17 cellular contexts compared by ENCODE assay signal in the genomic region with DNA sequence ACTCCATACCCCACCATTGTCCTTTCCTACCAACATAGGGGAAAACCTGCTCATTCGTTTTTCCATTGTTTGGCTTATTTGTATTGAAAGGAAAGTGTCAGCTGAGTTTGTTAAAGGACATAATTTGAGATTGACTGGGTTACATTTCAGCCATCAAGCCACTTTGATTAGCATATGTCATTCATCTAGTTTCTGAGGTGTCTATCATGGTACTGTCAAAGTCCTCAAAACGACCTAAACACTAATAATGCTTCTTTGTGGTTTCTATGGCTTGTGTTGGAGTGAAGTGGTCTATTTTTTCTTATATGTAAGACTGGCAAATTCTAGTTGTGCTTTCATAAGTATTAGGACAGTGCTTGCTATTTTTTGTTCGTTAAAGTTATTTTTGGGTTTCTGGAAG.
DNase-seq lines count a peak whose midpoint lies in the region; ATAC-seq and TF ChIP-seq lines count a peak whose summit lies in the region.
"Had no signal": no experiment of that assay in that cellular context is flagged by ENCODE, and none has a peak within 500 bp of the region (broad histone marks: within the 10 kb centered on the region; RNA-seq: fewer than 3 reads in every experiment).

No MANE protein-coding gene starts in this region.

- DNase-seq in left ventricle myocardium inferior: no peak
- DNase-seq in right cardiac atrium: no peak
- no peak for DNase-seq in ascending aorta (ENCODE audit: low spot score in 2 of 2)
- DNase-seq in lung microvascular endothelial cell (ENCODE audit: low read depth in 2 of 2): peak; percentile 11 to 52
- no peak for DNase-seq in upper lobe of left lung
- no peak for DNase-seq in stimulated activated CD4-positive, alpha-beta T cell treated with anti-CD3 and anti-CD28 coated beads, Interleukin-12 subunit alpha, Interleukin-12 subunit beta, amount 100 ng/mL, for 4 hours
- DNase-seq in 8988T: no peak
- DNase-seq: activated CD4-positive, alpha-beta T cell treated with anti-CD3 and anti-CD28 coated beads, Interleukin-2, amount 50 U/mL, for 1 hour; activated naive CD4-positive, alpha-beta T cell treated with anti-CD3 and anti-CD28 coated beads, Interleukin-2, amount 10 ng/mL, durations not matched to agents 7 days and 5 days; CD8-positive, alpha-beta T cell; MM.1S; NCI-H1930; NCI-H524; posterior cingulate gyrus; stomach had no signal

- H3K9me3 ChIP-seq in left ventricle myocardium inferior (replicated peaks): no peaks in the 10 kb centered on the region
- H3K9me3 ChIP-seq in right cardiac atrium (ENCODE audit: control insufficient read depth, low read length): no peaks in the 10 kb centered on the region
- no peaks in the 10 kb centered on the region for H3K9me3 ChIP-seq in ascending aorta
- H3K9me3 ChIP-seq in upper lobe of left lung: no peaks in the 10 kb centered on the region
- H3K9me3 ChIP-seq: stomach had no signal

- H3K27ac ChIP-seq in left ventricle myocardium inferior (replicated peaks): peak overlapping the region; percentile 74
- no peak overlapping the region for H3K27ac ChIP-seq in right cardiac atrium (ENCODE audit: low read length)
- peak overlapping the region; percentile 38 to 79 for H3K27ac ChIP-seq in ascending aorta
- peak overlapping the region; percentile 26 to 85 (median 54) for H3K27ac ChIP-seq in upper lobe of left lung
- H3K27ac ChIP-seq: SK-N-MC had no signal

- peaks cover 39% of the 10 kb centered on the region for H3K4me1 ChIP-seq in left ventricle myocardium inferior
- no peaks in the 10 kb centered on the region for H3K4me1 ChIP-seq in right cardiac atrium (ENCODE audit: control insufficient read depth, insufficient read depth, low read length)
- H3K4me1 ChIP-seq in ascending aorta: peaks cover 0 to 29% of the 10 kb centered on the region in 2 donors
- peaks cover 4 to 27% (median 14%) of the 10 kb centered on the region in 4 donors for H3K4me1 ChIP-seq in upper lobe of left lung

- H3K36me3 ChIP-seq in left ventricle myocardium inferior: peaks cover 6% of the 10 kb centered on the region
- H3K36me3 ChIP-seq in ascending aorta: no peaks in the 10 kb centered on the region
- H3K36me3 ChIP-seq in upper lobe of left lung: peaks cover 0 to 16% (median 0%) of the 10 kb centered on the region in 4 donors

- TF ChIP-seq CTCF in left ventricle myocardium inferior (IDR thresholded peaks at IDR 0.05; ENCODE audit: borderline replicate concordance) (no peak), ascending aorta (IDR thresholded peaks at IDR 0.05) (no peak), upper lobe of left lung (IDR thresholded peaks at IDR 0.05) (no peak)

- H3K4me3 ChIP-seq in left ventricle myocardium inferior: no peak overlapping the region
- H3K4me3 ChIP-seq in right cardiac atrium (ENCODE audit: low read length): no peak overlapping the region
- H3K4me3 ChIP-seq in ascending aorta: no peak overlapping the region
- no peak overlapping the region for H3K4me3 ChIP-seq in upper lobe of left lung
- H3K4me3 ChIP-seq: SK-N-MC, stomach had no signal

- no peak for ATAC-seq in right cardiac atrium
- ATAC-seq in upper lobe of left lung (ENCODE audit: low FRiP score in 2 of 2): no peak
- no peak for ATAC-seq in HG02798 (IDR thresholded peaks at IDR 0.05; ENCODE audit: poor library complexity, unreplicated experiment)
- ATAC-seq: CD8-positive, alpha-beta T cell had no signal

- intact Hi-C loops in left ventricle myocardium inferior (cut with micrococcal nuclease) (no loop called here), right cardiac atrium (cut with DNase I) (no loop called here), ascending aorta (cut with DNase I) (no loop called here)

- no peak for TF ChIP-seq POLR2A in upper lobe of left lung (IDR thresholded peaks at IDR 0.05)

- TF ChIP-seq EP300 in upper lobe of left lung (IDR thresholded peaks at IDR 0.05): no peak

- WGBS in right cardiac atrium: 66% methylated on average over 3 of the region's 3 CpGs
- WGBS in upper lobe of left lung, 2 donors: 63 to 67% methylated on average over 3 of the region's 3 CpGs

- H3K27me3 ChIP-seq in left ventricle myocardium inferior (ENCODE audit: low read depth) (no peaks in the 10 kb centered on the region), right cardiac atrium (ENCODE audit: control insufficient read depth, insufficient read depth) (no peaks in the 10 kb centered on the region), ascending aorta (no peaks in the 10 kb centered on the region), upper lobe of left lung (no peaks in the 10 kb centered on the region)
- H3K27me3 ChIP-seq: stomach had no signal

Comparison
In these comparisons a context has a peak if more than half of its experiments do, and no peak if none do; other contexts are left out.
1. DNase-seq: peak in lung microvascular endothelial cell (2 of 2); none in left ventricle myocardium inferior (single experiment), right cardiac atrium (0 of 3), ascending aorta (0 of 2), upper lobe of left lung (0 of 2), stimulated activated CD4-positive, alpha-beta T cell treated with anti-CD3 and anti-CD28 coated beads, Interleukin-12 subunit alpha, Interleukin-12 subunit beta, amount 100 ng/mL, for 4 hours (single experiment) and 8988T (single experiment).